Comparison of ENCODE assay signal across 8 cellular contexts in genomic region chr4:143700420-143701352, GRCh38. TPM values are rescaled to one million over a fixed set of nuclear protein-coding genes. Genes with fewer than 3 reads are reported as not detected.
DNase-seq lines count a peak whose midpoint lies in the region; ATAC-seq, FAIRE-seq and TF ChIP-seq lines count a peak whose summit lies in the region.

TSS of gene FREM3 (minus strand) at chr4:143700675. CDS start at chr4:143700675, 0 bp downstream.

- POLR2A ChIA-PET in A549 (lab: Yijun Ruan, JAX), result interaction anchor here (0.8 kb wide), 1 partner anchor 94 kb away, joined by 6 read pairs; no protein-coding TSS in a partner anchor
- POLR2A ChIA-PET in HEK293T (lab: Yijun Ruan, JAX), result no interaction called here

- H3K27ac ChIP-seq in A549 (no peak within 1 kb of the TSS), lung (ENCODE audit: low read depth in 1 of 2, low read length in 1 of 2) (no peak within 1 kb of the TSS)

- no peaks in the 10 kb centered on the region for H3K9me3 ChIP-seq in A549
- H3K9me3 ChIP-seq in lung (ENCODE audit: control insufficient read depth in 2 of 2, insufficient read depth in 1 of 2, low read length in 1 of 2), result peaks cover 0 to 15% of the 10 kb centered on the region in 2 donors

- TF ChIP-seq RAD21 in A549 (conservative IDR thresholded peaks at IDR 0.05 in 1 of 2, IDR thresholded peaks at IDR 0.05 in 1 of 2), result no peak

- no peak for TF ChIP-seq POLR2A in A549 (IDR thresholded peaks at IDR 0.05; ENCODE audit: low read length)

- DNase-seq in A549 (ENCODE audit: low read depth in 1 of 2, low spot score in 1 of 2) (no peak), HEK293T (ENCODE audit: extremely low spot score) (peak; percentile 34), astrocyte of the hippocampus (ENCODE audit: low read depth, low spot score) (peak; percentile 35), lung (ENCODE audit: low spot score) (no peak), urothelium cell line (ENCODE audit: low spot score) (peak; percentile 5), HT-29 (ENCODE audit: low spot score) (no peak), DMS79 (lab: John Stamatoyannopoulos, UW) (no peak)
- DNase-seq in effector CD8-positive, alpha-beta T cell (lab: John Stamatoyannopoulos, UW), result no peak

- CTCF ChIA-PET in A549 (lab: Yijun Ruan, JAX), result interaction anchor here (1.2 kb wide), 1 partner anchor 141 kb away, joined by 3 read pairs; no protein-coding TSS in a partner anchor
- CTCF ChIA-PET in HEK293T (lab: Yijun Ruan, JAX), result no interaction called here

- H3K4me1 ChIP-seq in A549 (no peaks in the 10 kb centered on the region), lung (ENCODE audit: control insufficient read depth in 2 of 2, insufficient read depth in 2 of 2, low read length in 2 of 2) (peaks cover 0 to 13% of the 10 kb centered on the region in 2 donors)

- peak; percentile 34 to 75; a peak in 5 of 6 replicates for ATAC-seq in A549
- ATAC-seq in lung (ENCODE audit: insufficient read depth, low FRiP score), result peak; percentile 17

- no peaks in the 10 kb centered on the region for H3K36me3 ChIP-seq in lung (ENCODE audit: control insufficient read depth in 2 of 2, insufficient read depth in 2 of 2, low read length in 2 of 2)

- TF ChIP-seq EP300 in A549 (IDR thresholded peaks at IDR 0.05), result no peak

- H3K4me2 ChIP-seq in A549, result peak within 1 kb of the TSS; percentile 63

- no peak for FAIRE-seq in A549 (lab: Jason Lieb, UNC)
- FAIRE-seq in urothelium cell line (lab: Jason Lieb, UNC), result no peak

- H3K27me3 ChIP-seq in lung (ENCODE audit: control insufficient read depth, insufficient read depth), result peaks cover 9% of the 10 kb centered on the region

- WGBS in A549 (ENCODE audit: missing lambda C conversion rate), result 11% methylated on average over 7 of the region's 64 CpGs
- 1 to 3% methylated on average over 64 of the region's 64 CpGs for WGBS in lung, 2 donors

- TF ChIP-seq CTCF in A549 (IDR thresholded peaks at IDR 0.05) (no peak), lung (IDR thresholded peaks at IDR 0.05; ENCODE audit: control extremely low read depth, extremely low read depth) (no peak)

- H3K4me3 ChIP-seq in A549, result peak within 1 kb of the TSS; percentile 18; the same call in 1 of the 3 replicates
- H3K4me3 ChIP-seq in lung, result peak within 1 kb of the TSS; percentile 5

TF ChIP-seq in A549, 52 proteins besides CTCF, POLR2A, EP300 and RAD21:
- TF ChIP-seq ZC3H11A (IDR thresholded peaks at IDR 0.05), result no peak
- TF ChIP-seq EHF (CRISPR knock-in tag; IDR thresholded peaks at IDR 0.05), result no peak
- TF ChIP-seq FOSL2 (IDR thresholded peaks at IDR 0.05), result no peak
- no peak for TF ChIP-seq FOSL2 (CRISPR knock-in tag; IDR thresholded peaks at IDR 0.05)
- TF ChIP-seq MAZ (IDR thresholded peaks at IDR 0.05; ENCODE audit: borderline replicate concordance, low read depth, low read length), result no peak
- no peak for TF ChIP-seq RCOR1 (IDR thresholded peaks at IDR 0.05; ENCODE audit: low read depth, low read length)
- no peak for TF ChIP-seq HMGXB4 (CRISPR knock-in tag; IDR thresholded peaks at IDR 0.05; ENCODE audit: borderline replicate concordance)

TF ChIP-seq in HEK293T, 16 proteins besides CTCF, POLR2A, EP300 and RAD21:
- TF ChIP-seq FOXK2 (IDR thresholded peaks at IDR 0.05) (no peak), NFRKB (IDR thresholded peaks at IDR 0.05) (no peak), ELF4 (IDR thresholded peaks at IDR 0.05) (no peak), L3MBTL2 (conservative IDR thresholded peaks at IDR 0.05) (no peak), SUZ12 (IDR thresholded peaks at IDR 0.05) (no peak), FOXM1 (IDR thresholded peaks at IDR 0.05; ENCODE audit: borderline replicate concordance) (no peak), CTBP1 (IDR thresholded peaks at IDR 0.05; ENCODE audit: borderline replicate concordance) (no peak), SP1 (IDR thresholded peaks at IDR 0.05) (no peak), FOXA1 (IDR thresholded peaks at IDR 0.05) (no peak), PKNOX1 (IDR thresholded peaks at IDR 0.05) (no peak), LEF1 (IDR thresholded peaks at IDR 0.05; ENCODE audit: borderline replicate concordance) (no peak), BHLHE40 (IDR thresholded peaks at IDR 0.05; ENCODE audit: borderline replicate concordance) (no peak)

RNA-seq across cellular contexts. Expression of gene FREM3, which starts in this region (rescaled TPM):
- polyA plus RNA-seq in A549 (2011; rRNA removed) (not detected in 2 replicates), A549 (2017; fragmentation: RNase III; extraction: RNeasy Plus Mini Kit Qiagen cat#74134 plus additional on column Dnase treatment) (not detected in 3 replicates), lung (under 1 TPM in 1 of 2 donors, not detected in 1; under 0.01 TPM)
- polyA plus RNA-seq in A549 (2012; cell fraction: cytosol; rRNA removed), result not detected in 2 replicates
- polyA plus RNA-seq in A549 (2012; cell fraction: nucleus; rRNA removed), result not detected in 2 replicates
- polyA minus RNA-seq in A549 (2011; rRNA and poly(A)+ RNA removed), result not detected in 2 replicates
- 1 to 10 TPM in 1 of 2 donors, under 1 TPM in 1; 0.12 to 2.3 TPM for total RNA-seq in lung
- total RNA-seq in HT-29 (2014; rRNA removed; shearing (Covaris generic)), result not detected in 2 replicates

Comparison
In these comparisons a context has a peak if more than half of its experiments do, and no peak if none do; other contexts are left out.
1. Peak in ATAC-seq, H3K4me3 ChIP-seq and H3K4me2 ChIP-seq in A549; RNA of the gene not detected or under 1 TPM.
2. DNase-seq: peak in HEK293T (single experiment), astrocyte of the hippocampus (single experiment) and urothelium cell line (single experiment); none in A549 (0 of 2), lung (single experiment), HT-29 (single experiment), DMS79 (single experiment) and effector CD8-positive, alpha-beta T cell (single experiment).